Comparison of ENCODE assay signal across 1 cellular context in the genomic region with DNA sequence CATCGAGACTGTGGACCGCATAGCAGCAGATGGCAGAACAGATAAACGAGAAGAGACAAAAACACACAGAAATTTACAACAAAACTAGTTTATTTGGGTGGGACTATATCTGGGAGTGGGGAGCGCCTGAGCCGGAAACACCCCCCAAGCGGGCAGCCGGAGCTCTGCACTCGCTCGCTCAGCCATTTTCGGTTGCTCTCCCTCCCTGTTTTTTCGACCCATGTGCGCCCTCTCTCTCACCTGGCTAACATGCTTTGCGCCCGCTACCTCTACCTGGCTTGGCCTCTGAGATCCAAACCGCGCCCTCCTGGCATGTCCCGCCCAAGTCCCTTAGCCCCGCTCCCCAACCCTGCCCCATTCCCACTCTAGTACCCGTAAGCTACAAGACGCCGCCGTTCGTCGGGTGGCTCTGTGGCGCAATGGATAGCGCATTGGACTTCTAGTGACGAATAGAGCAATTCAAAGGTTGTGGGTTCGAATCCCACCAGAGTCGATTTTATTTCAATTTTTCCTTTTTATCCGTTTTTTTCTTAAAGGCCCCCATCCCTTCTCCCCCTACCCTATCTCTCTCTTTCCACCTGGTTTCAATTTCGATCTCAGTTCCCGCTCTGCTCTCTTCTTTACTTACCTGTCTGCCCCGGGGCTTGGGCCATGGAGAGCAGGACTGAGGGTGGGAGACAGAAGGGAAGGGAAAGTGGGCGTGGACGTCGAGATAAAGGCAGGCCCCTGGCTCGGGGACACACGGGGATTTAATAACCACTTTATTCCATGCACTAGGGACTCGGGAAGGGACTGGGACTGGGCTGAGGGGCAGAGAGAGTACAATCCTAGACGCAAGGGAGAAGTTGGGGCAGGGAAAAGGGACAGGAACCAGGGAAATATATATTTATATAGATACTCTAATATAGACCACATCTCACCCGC.
TF ChIP-seq lines count a peak whose summit lies in the region.

No MANE protein-coding gene starts in this region.

TF ChIP-seq in HEK293, 187 proteins besides CTCF, POLR2A, EP300 and RAD21 (continued from another document):
- TF ChIP-seq IKZF3 (tag by site-specific recombination; IDR thresholded peaks at IDR 0.05) (peak; percentile 56; the same call in 1 of the 2 replicates), ZFHX2 (tag by site-specific recombination; conservative IDR thresholded peaks at IDR 0.05) (peak; percentile 56), ZNF560 (tag by site-specific recombination; IDR thresholded peaks at IDR 0.05; ENCODE audit: borderline replicate concordance) (no peak), ZNF184 (tag by site-specific recombination; IDR thresholded peaks at IDR 0.05) (peak; percentile 74), ZNF146 (tag by site-specific recombination; IDR thresholded peaks at IDR 0.05) (no peak), ZNF202 (tag by site-specific recombination; IDR thresholded peaks at IDR 0.05; ENCODE audit: borderline replicate concordance) (no peak), YY1 (tag by site-specific recombination; IDR thresholded peaks at IDR 0.05) (peak; percentile 78), ZFP37 (tag by site-specific recombination; IDR thresholded peaks at IDR 0.05) (peak; percentile 35), ZNF416 (tag by site-specific recombination; IDR thresholded peaks at IDR 0.05) (no peak), ZNF221 (tag by site-specific recombination; IDR thresholded peaks at IDR 0.05; ENCODE audit: borderline replicate concordance) (0 out of 2 replicates have a peak, but pooled peaks have one; percentile 17), HOXC10 (CRISPR knock-in tag; IDR thresholded peaks at IDR 0.05) (0 out of 2 replicates have a peak, but pooled peaks have one; percentile 30), OVOL3 (tag by site-specific recombination; IDR thresholded peaks at IDR 0.05) (peak; percentile 36; the same call in 1 of the 2 replicates), ZNF335 (tag by site-specific recombination; conservative IDR thresholded peaks at IDR 0.05) (peak; percentile 69), ZNF157 (tag by site-specific recombination; IDR thresholded peaks at IDR 0.05) (no peak), SALL2 (tag by site-specific recombination; IDR thresholded peaks at IDR 0.05; ENCODE audit: borderline replicate concordance) (no peak), SP2 (tag by site-specific recombination; IDR thresholded peaks at IDR 0.05) (peak; percentile 40), ZNF677 (tag by site-specific recombination; IDR thresholded peaks at IDR 0.05) (no peak), ZNF518A (tag by site-specific recombination; conservative IDR thresholded peaks at IDR 0.05; ENCODE audit: low read depth) (0 out of 2 replicates have a peak, but pooled peaks have one; percentile 17), ZNF394 (tag by site-specific recombination; IDR thresholded peaks at IDR 0.05; ENCODE audit: borderline replicate concordance) (peak; percentile 63; the same call in 1 of the 2 replicates), ZNF37A (tag by site-specific recombination; IDR thresholded peaks at IDR 0.05) (no peak), ZNF549 (tag by site-specific recombination; IDR thresholded peaks at IDR 0.05) (no peak), WT1 (tag by site-specific recombination; IDR thresholded peaks at IDR 0.05) (no peak), ZNF138 (tag by site-specific recombination; IDR thresholded peaks at IDR 0.05; ENCODE audit: borderline replicate concordance) (no peak), ZBTB26 (tag by site-specific recombination; optimal IDR thresholded peaks at IDR 0.05) (peak; percentile 36), ZNF280C (tag by site-specific recombination; IDR thresholded peaks at IDR 0.05) (no peak), KLF9 (tag by site-specific recombination; IDR thresholded peaks at IDR 0.05; ENCODE audit: low read depth) (peak; percentile 93), ZSCAN23 (tag by site-specific recombination; IDR thresholded peaks at IDR 0.05) (peak; percentile 77; the same call in 1 of the 2 replicates), ZNF521 (tag by site-specific recombination; IDR thresholded peaks at IDR 0.05) (no peak), ZNF341 (tag by site-specific recombination; IDR thresholded peaks at IDR 0.05; ENCODE audit: low read depth) (peak; percentile 18; the same call in 1 of the 2 replicates), ZNF658 (tag by site-specific recombination; IDR thresholded peaks at IDR 0.05) (no peak), MEIS1 (CRISPR knock-in tag; IDR thresholded peaks at IDR 0.05; ENCODE audit: borderline replicate concordance) (no peak), SP7 (tag by site-specific recombination; IDR thresholded peaks at IDR 0.05) (peak; percentile 83)
- TF ChIP-seq, protein P1, sequence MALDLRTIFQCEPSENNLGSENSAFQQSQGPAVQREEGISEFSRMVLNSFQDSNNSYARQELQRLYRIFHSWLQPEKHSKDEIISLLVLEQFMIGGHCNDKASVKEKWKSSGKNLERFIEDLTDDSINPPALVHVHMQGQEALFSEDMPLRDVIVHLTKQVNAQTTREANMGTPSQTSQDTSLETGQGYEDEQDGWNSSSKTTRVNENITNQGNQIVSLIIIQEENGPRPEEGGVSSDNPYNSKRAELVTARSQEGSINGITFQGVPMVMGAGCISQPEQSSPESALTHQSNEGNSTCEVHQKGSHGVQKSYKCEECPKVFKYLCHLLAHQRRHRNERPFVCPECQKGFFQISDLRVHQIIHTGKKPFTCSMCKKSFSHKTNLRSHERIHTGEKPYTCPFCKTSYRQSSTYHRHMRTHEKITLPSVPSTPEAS (tag by site-specific recombination; IDR thresholded peaks at IDR 0.05), result no peak
- TF ChIP-seq, protein P2, sequence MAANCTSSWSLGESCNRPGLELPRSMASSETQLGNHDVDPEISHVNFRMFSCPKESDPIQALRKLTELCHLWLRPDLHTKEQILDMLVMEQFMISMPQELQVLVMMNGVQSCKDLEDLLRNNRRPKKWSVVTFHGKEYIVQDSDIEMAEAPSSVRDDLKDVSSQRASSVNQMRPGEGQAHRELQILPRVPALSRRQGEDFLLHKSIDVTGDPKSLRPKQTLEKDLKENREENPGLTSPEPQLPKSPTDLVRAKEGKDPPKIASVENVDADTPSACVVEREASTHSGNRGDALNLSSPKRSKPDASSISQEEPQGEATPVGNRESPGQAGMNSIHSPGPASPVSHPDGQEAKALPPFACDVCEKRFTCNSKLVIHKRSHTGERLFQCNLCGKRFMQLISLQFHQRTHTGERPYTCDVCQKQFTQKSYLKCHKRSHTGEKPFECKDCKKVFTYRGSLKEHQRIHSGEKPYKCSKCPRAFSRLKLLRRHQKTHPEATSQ (tag by site-specific recombination; IDR thresholded peaks at IDR 0.05), result 0 out of 2 replicates have a peak, but pooled peaks have one; percentile 17
- TF ChIP-seq, protein P3, sequence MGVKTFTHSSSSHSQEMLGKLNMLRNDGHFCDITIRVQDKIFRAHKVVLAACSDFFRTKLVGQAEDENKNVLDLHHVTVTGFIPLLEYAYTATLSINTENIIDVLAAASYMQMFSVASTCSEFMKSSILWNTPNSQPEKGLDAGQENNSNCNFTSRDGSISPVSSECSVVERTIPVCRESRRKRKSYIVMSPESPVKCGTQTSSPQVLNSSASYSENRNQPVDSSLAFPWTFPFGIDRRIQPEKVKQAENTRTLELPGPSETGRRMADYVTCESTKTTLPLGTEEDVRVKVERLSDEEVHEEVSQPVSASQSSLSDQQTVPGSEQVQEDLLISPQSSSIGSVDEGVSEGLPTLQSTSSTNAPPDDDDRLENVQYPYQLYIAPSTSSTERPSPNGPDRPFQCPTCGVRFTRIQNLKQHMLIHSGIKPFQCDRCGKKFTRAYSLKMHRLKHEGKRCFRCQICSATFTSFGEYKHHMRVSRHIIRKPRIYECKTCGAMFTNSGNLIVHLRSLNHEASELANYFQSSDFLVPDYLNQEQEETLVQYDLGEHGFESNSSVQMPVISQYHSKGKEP (tag by site-specific recombination; IDR thresholded peaks at IDR 0.05), result peak; percentile 53; the same call in 1 of the 2 replicates
- TF ChIP-seq, protein P4, sequence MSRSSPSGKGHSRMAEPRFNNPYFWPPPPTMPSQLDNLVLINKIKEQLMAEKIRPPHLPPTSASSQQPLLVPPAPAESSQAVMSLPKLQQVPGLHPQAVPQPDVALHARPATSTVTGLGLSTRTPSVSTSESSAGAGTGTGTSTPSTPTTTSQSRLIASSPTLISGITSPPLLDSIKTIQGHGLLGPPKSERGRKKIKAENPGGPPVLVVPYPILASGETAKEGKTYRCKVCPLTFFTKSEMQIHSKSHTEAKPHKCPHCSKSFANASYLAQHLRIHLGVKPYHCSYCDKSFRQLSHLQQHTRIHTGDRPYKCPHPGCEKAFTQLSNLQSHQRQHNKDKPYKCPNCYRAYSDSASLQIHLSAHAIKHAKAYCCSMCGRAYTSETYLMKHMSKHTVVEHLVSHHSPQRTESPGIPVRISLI (tag by site-specific recombination; IDR thresholded peaks at IDR 0.05), result peak; percentile 71
